ENCODE assay signal across 8 cellular contexts in genomic region chr13:29924951-29925350, GRCh38.
DNase-seq lines count a peak whose midpoint lies in the region; ATAC-seq, FAIRE-seq and TF ChIP-seq lines count a peak whose summit lies in the region.
"Had no signal": no experiment of that assay in that cellular context is flagged by ENCODE, and none has a peak within 500 bp of the region (broad histone marks: within the 10 kb centered on the region; RNA-seq: fewer than 3 reads in every experiment).

No MANE protein-coding gene starts in this region.

- no peaks in the 10 kb centered on the region for H3K36me3 ChIP-seq in PC-9 (ENCODE audit: low read depth)
- no peaks in the 10 kb centered on the region for H3K36me3 ChIP-seq in H1 (ENCODE audit: control insufficient read depth in 2 of 4, insufficient read depth in 4 of 4, low read length in 3 of 4)
- no peaks in the 10 kb centered on the region for H3K36me3 ChIP-seq in transverse colon

- TF ChIP-seq CTCF in PC-9 (conservative IDR thresholded peaks at IDR 0.05) = no peak
- TF ChIP-seq CTCF in H1 (IDR thresholded peaks at IDR 0.05; ENCODE audit: control extremely low read depth in 1 of 3, insufficient read depth in 1 of 3, low read depth in 1 of 3, low read length in 3 of 3) = no peak
- no peak for TF ChIP-seq CTCF in transverse colon (IDR thresholded peaks at IDR 0.05)

- no peaks in the 10 kb centered on the region for H3K9me3 ChIP-seq in PC-9 (ENCODE audit: insufficient read depth, low read depth)
- no peaks in the 10 kb centered on the region for H3K9me3 ChIP-seq in H1 (ENCODE audit: insufficient read depth in 2 of 2, low read depth in 1 of 2, low read length in 1 of 2)
- H3K9me3 ChIP-seq in transverse colon = no peaks in the 10 kb centered on the region

- H3K79me2 ChIP-seq in PC-9 (ENCODE audit: low read depth) (no peaks in the 10 kb centered on the region), H1 (ENCODE audit: control insufficient read depth in 1 of 2, insufficient read depth in 2 of 2, low read length in 2 of 2) (no peaks in the 10 kb centered on the region)

- 0 out of 2 replicates have a peak overlapping the region, but pooled peaks have one; percentile 37 for H2BK20ac ChIP-seq in H1 (ENCODE audit: low read length)

- H3K4me3 ChIP-seq in PC-9 = no peak overlapping the region; the same call in 1 of the 2 replicates
- H3K4me3 ChIP-seq in H1 (ENCODE audit: extremely low read depth in 1 of 4, insufficient read depth in 2 of 4, low read depth in 3 of 4, low read length in 4 of 4) = no peak overlapping the region
- H3K4me3 ChIP-seq in transverse colon = no peak overlapping the region

- H2AK5ac ChIP-seq in H1 (ENCODE audit: low read depth, low read length) = no peak overlapping the region

- H3K27me3 ChIP-seq in PC-9 (ENCODE audit: insufficient read depth, low read depth) (no peaks in the 10 kb centered on the region), H1 (replicated peaks in 1 of 4; ENCODE audit: control insufficient read depth in 3 of 4, extremely low read depth in 1 of 4, insufficient read depth in 3 of 4, low read length in 3 of 4) (peaks cover 0 to 7% (median 3%) of the 10 kb centered on the region in 4 experiments; a peak in 3 of 7 replicates), transverse colon (no peaks in the 10 kb centered on the region)

- H3K4me2 ChIP-seq in PC-9 = peak overlapping the region; percentile 75
- H3K4me2 ChIP-seq in H1 (ENCODE audit: insufficient read depth in 1 of 2, low read depth in 2 of 2, low read length in 2 of 2) = no peak overlapping the region

- intact Hi-C loops in PC-9 (cut with micrococcal nuclease; ENCODE audit: unreplicated experiment) = loop anchor here (1.0 to 5.0 kb wide), 7 partner anchors 23 to 190 kb away; partner anchors contain the start of gene UBL3
- intact Hi-C loops in transverse colon (cut with DNase I; ENCODE audit: low total_unique reads) = loop anchor here (10.0 kb wide), 1 partner anchor 190 kb away; no protein-coding TSS in a partner anchor

- TF ChIP-seq RAD21 in H1 (IDR thresholded peaks at IDR 0.05 in 1 of 2, conservative IDR thresholded peaks at IDR 0.05 in 1 of 2; ENCODE audit: low read depth in 2 of 2, low read length in 2 of 2) = no peak

- BruUV-seq in PC-9 (replicated peaks; lab: Mats Ljungman, UMichigan) = no TSS peak

- TF ChIP-seq POLR2A in H1 (IDR thresholded peaks at IDR 0.05; ENCODE audit: control extremely low read depth in 1 of 2, low read depth in 2 of 2, low read length in 2 of 2) = no peak
- no peak for TF ChIP-seq POLR2A in transverse colon (IDR thresholded peaks at IDR 0.05)

- H3K4ac ChIP-seq in H1 (replicated peaks; ENCODE audit: insufficient read length, low read depth, low read length) = no peak overlapping the region

- H4K5ac ChIP-seq in H1 (ENCODE audit: insufficient read length, low read depth, low read length) = no peak overlapping the region

- no peak overlapping the region for H2BK5ac ChIP-seq in H1 (ENCODE audit: low read depth, low read length)

- no peaks in the 10 kb centered on the region for H4K20me1 ChIP-seq in PC-9 (ENCODE audit: insufficient read depth)
- peaks cover 0 to 2% of the 10 kb centered on the region in 2 experiments for H4K20me1 ChIP-seq in H1 (replicated peaks in 1 of 2; ENCODE audit: control insufficient read depth in 1 of 2, insufficient read depth in 2 of 2, low read length in 2 of 2)

- CTCF ChIA-PET in PC-9 (lab: Charles Lee) (interaction anchor here (0.6 to 1.1 kb wide), 3 partner anchors 73 to 188 kb away, joined by 3 to 4 read pairs (median 3); no protein-coding TSS in a partner anchor), H1 (lab: Charles Lee; ENCODE audit: partially characterized antibody) (interaction anchor here (0.6 to 7.1 kb wide), 20 partner anchors 10 to 427 kb away, joined by 3 to 97 read pairs (median 5); no protein-coding TSS in a partner anchor)

- ATAC-seq in GM18861 (IDR thresholded peaks at IDR 0.05; ENCODE audit: unreplicated experiment) = no peak

- FAIRE-seq in H1 (lab: Jason Lieb, UNC) = no peak

- H3K4me1 ChIP-seq in PC-9 (replicated peaks; ENCODE audit: insufficient read depth) = peaks cover 72% of the 10 kb centered on the region
- H3K4me1 ChIP-seq in H1 (replicated peaks in 1 of 4; ENCODE audit: control insufficient read depth in 3 of 4, insufficient read depth in 4 of 4, low read length in 3 of 4) = peaks cover 0 to 5% (median 4%) of the 10 kb centered on the region in 4 experiments; a peak in 5 of 7 replicates
- H3K4me1 ChIP-seq in transverse colon = peaks cover 37 to 44% (median 38%) of the 10 kb centered on the region in 4 donors

- H2BK12ac ChIP-seq in H1 (ENCODE audit: low read depth, low read length) = 0 out of 2 replicates have a peak overlapping the region, but pooled peaks have one; percentile 52

- H4K91ac ChIP-seq in H1 (replicated peaks; ENCODE audit: insufficient read length, low read length) = peak overlapping the region; percentile 70

- POLR2A ChIA-PET in PC-9 (lab: Charles Lee; ENCODE audit: unreplicated experiment) = interaction anchor here (0.6 to 0.8 kb wide), 3 partner anchors 9 to 75 kb away, joined by 4 to 18 read pairs (median 7); partner anchors contain the start of gene UBL3
- POLR2A ChIA-PET in H1 (lab: Charles Lee; ENCODE audit: partially characterized antibody) = interaction anchor here (0.9 to 1.7 kb wide), 4 partner anchors 12 to 76 kb away, joined by 3 to 5 read pairs (median 3); partner anchors contain the start of gene UBL3

- H2BK120ac ChIP-seq in H1 (replicated peaks; ENCODE audit: low read depth, low read length) = no peak overlapping the region

- H3K23ac ChIP-seq in H1 (ENCODE audit: insufficient read length) = no peak overlapping the region

- H3K9me2 ChIP-seq in PC-9 (ENCODE audit: insufficient read depth) = no peaks in the 10 kb centered on the region

- H3K27ac ChIP-seq in PC-9 (peak overlapping the region; percentile 98), H1 (ENCODE audit: low read depth, low read length) (no peak overlapping the region), transverse colon (peak overlapping the region; percentile 85 to 89 (median 88))

- no peak overlapping the region for H4K8ac ChIP-seq in H1 (ENCODE audit: extremely low read depth, insufficient read depth, low read length)

- peaks cover 46% of the 10 kb centered on the region for H3F3A ChIP-seq in PC-9 (ENCODE audit: insufficient read depth, low read depth)

- no peak for DNase-seq in PC-9
- no peak for DNase-seq in H1 (ENCODE audit: low read depth in 1 of 2, low spot score in 2 of 2)
- peak; percentile 14 for DNase-seq in myocyte (ENCODE audit: low read depth)
- DNase-seq in transverse colon = no peak
- DNase-seq in NCI-H526 (lab: John Stamatoyannopoulos, UW) = no peak
- no peak for DNase-seq in activated CD8-positive, alpha-beta memory T cell treated with anti-CD3 and anti-CD28 coated beads, Interleukin-2, amount 50 U/mL, for 48 hours
- DNase-seq: activated CD8-positive, alpha-beta memory T cell treated with anti-CD3 and anti-CD28 coated beads, Interleukin-2, amount 50 U/mL, for 4 hours had no signal

- WGBS in H1 (ENCODE audit: extremely low coverage in 1 of 2, insufficient coverage in 1 of 2, insufficient read length in 1 of 2, insufficient replicate concordance in 2 of 2, low coverage in 1 of 2, low lambda C conversion rate in 2 of 2, missing lambda C conversion rate in 1 of 2), 2 experiments = 82% methylated on average over 6 of the region's 6 CpGs; no CpG with 5 or more reads in 1 of the 2 experiments
- WGBS in transverse colon (ENCODE audit: low coverage in 1 of 2), 2 donors = 40 to 88% methylated on average over 1 to 6 of the region's 6 CpGs

- H3K23me2 ChIP-seq in H1 (ENCODE audit: low read depth, low read length) = peaks cover 4% of the 10 kb centered on the region; the same call in 1 of the 2 replicates

- H3K56ac ChIP-seq in H1 (replicated peaks; ENCODE audit: insufficient read length, low read depth, low read length) = no peak overlapping the region

- H3K14ac ChIP-seq in H1 (ENCODE audit: insufficient read length) = no peak overlapping the region

- H2BK15ac ChIP-seq in H1 (ENCODE audit: low read length) = peak overlapping the region; percentile 55; the same call in 1 of the 2 replicates

- in situ Hi-C loops in transverse colon (cut with MboI; ENCODE audit: low pct_ligation_motif_present in 1 of 4, low pct_unique_long_range_greater_than_20kb in 1 of 4, low sequenced_read_pairs in 3 of 4) = loop anchor here in 2 of 4 donors (5.0 to 25.0 kb wide), 3 partner anchors 138 to 190 kb away; no protein-coding TSS in a partner anchor

- H3K79me1 ChIP-seq in H1 (ENCODE audit: low read depth, low read length) = no peaks in the 10 kb centered on the region

- no peak overlapping the region for H2AFZ ChIP-seq in PC-9
- no peak overlapping the region; the same call in 1 of the 2 replicates for H2AFZ ChIP-seq in H1 (ENCODE audit: low read length)

- TF ChIP-seq EP300 in H1 (IDR thresholded peaks at IDR 0.05; ENCODE audit: borderline replicate concordance in 1 of 2, low read depth in 2 of 2, low read length in 2 of 2) (no peak), transverse colon (IDR thresholded peaks at IDR 0.05; ENCODE audit: low read depth) (no peak)

- no peak overlapping the region for H3K18ac ChIP-seq in H1 (ENCODE audit: extremely low read depth, low read length)

- H3K9ac ChIP-seq in H1 (replicated peaks in 1 of 4; ENCODE audit: extremely low read depth in 1 of 4, low read depth in 3 of 4, low read length in 3 of 4) = no peak overlapping the region

TF ChIP-seq in H1, 55 proteins besides CTCF, POLR2A, EP300 and RAD21:
- TF ChIP-seq YY1 (IDR thresholded peaks at IDR 0.05; ENCODE audit: low read depth, low read length) (no peak), SIN3A (conservative IDR thresholded peaks at IDR 0.05 in 1 of 2, IDR thresholded peaks at IDR 0.05 in 1 of 2; ENCODE audit: low read depth in 1 of 2, low read length in 2 of 2) (no peak), SP1 (IDR thresholded peaks at IDR 0.05; ENCODE audit: low read depth, low read length) (no peak), CEBPB (IDR thresholded peaks at IDR 0.05; ENCODE audit: low read depth, low read length) (no peak), BRCA1 (IDR thresholded peaks at IDR 0.05; ENCODE audit: low read depth, low read length) (no peak), JUND (IDR thresholded peaks at IDR 0.05; ENCODE audit: low read length) (no peak), CBX5 (IDR thresholded peaks at IDR 0.05; ENCODE audit: low read depth, low read length) (no peak), CTBP2 (IDR thresholded peaks at IDR 0.05; ENCODE audit: borderline replicate concordance, insufficient read depth, insufficient read length, low read length) (no peak), KDM1A (IDR thresholded peaks at IDR 0.05; ENCODE audit: borderline replicate concordance, low read length) (no peak), RNF2 (IDR thresholded peaks at IDR 0.05; ENCODE audit: borderline replicate concordance, low read depth, low read length, missing control alignments, poor library complexity, severe bottlenecking) (no peak), CBX8 (IDR thresholded peaks at IDR 0.05; ENCODE audit: borderline replicate concordance, low read depth, low read length) (no peak), SAP30 (IDR thresholded peaks at IDR 0.05; ENCODE audit: insufficient read depth, insufficient replicate concordance, low read length) (no peak)
